ENCODE assay signal across 16 cellular contexts in genomic region chr18:22165603-22166069, GRCh38. TPM values are rescaled to one million over a fixed set of nuclear protein-coding genes. Genes with fewer than 3 reads are reported as not detected.
DNase-seq lines count a peak whose midpoint lies in the region; ATAC-seq and TF ChIP-seq lines count a peak whose summit lies in the region.
"Had no signal": no experiment of that assay in that cellular context is flagged by ENCODE, and none has a peak within 500 bp of the region (broad histone marks: within the 10 kb centered on the region; RNA-seq: fewer than 3 reads in every experiment).

No MANE protein-coding gene starts in this region.

- H3K36me3 ChIP-seq in mucosa of rectum (ENCODE audit: control insufficient read depth in 2 of 2, insufficient read depth in 2 of 2, low read length in 2 of 2) (no peaks in the 10 kb centered on the region), thoracic aorta (no peaks in the 10 kb centered on the region), brain microvascular endothelial cell (replicated peaks) (no peaks in the 10 kb centered on the region)

- intact Hi-C loops in activated CD4-positive, alpha-beta memory T cell treated with anti-CD3 and anti-CD28 coated beads for 36 hours (cut with micrococcal nuclease) = loop anchor here (5.0 kb wide), 1 partner anchor 537 kb away; no protein-coding TSS in a partner anchor

- TF ChIP-seq CTCF in endothelial cell (IDR thresholded peaks at IDR 0.05; ENCODE audit: unreplicated experiment) (no peak), thoracic aorta (IDR thresholded peaks at IDR 0.05) (no peak), brain microvascular endothelial cell (IDR thresholded peaks at IDR 0.05; ENCODE audit: low read depth, low read length, missing control alignments) (no peak)

- H3K9ac ChIP-seq in mucosa of rectum (ENCODE audit: low read depth in 1 of 2, low read length in 2 of 2) = peak overlapping the region; percentile 74 to 84

- POLR2A ChIA-PET in activated CD4-positive, alpha-beta memory T cell treated with anti-CD3 and anti-CD28 coated beads, Interleukin-2, amount 10 ng/mL, durations not matched to agents 7 days and 5 days (lab: Charles Lee) = no interaction called here
- POLR2A ChIA-PET in activated CD4-positive, alpha-beta memory T cell treated with anti-CD3 and anti-CD28 coated beads for 36 hours (lab: Charles Lee) = no interaction called here

- CTCF ChIA-PET in activated CD4-positive, alpha-beta memory T cell treated with anti-CD3 and anti-CD28 coated beads, Interleukin-2, amount 10 ng/mL, durations not matched to agents 7 days and 5 days (lab: Charles Lee) = no interaction called here
- CTCF ChIA-PET in activated CD4-positive, alpha-beta memory T cell treated with anti-CD3 and anti-CD28 coated beads for 36 hours (lab: Charles Lee) = no interaction called here

- H3K4me1 ChIP-seq in mucosa of rectum (ENCODE audit: control insufficient read depth in 2 of 2, insufficient read depth in 2 of 2, low read length in 2 of 2) (peaks cover 6 to 7% of the 10 kb centered on the region in 2 donors), thoracic aorta (ENCODE audit: control insufficient read depth in 1 of 2, low read depth in 2 of 2) (peaks cover 7 to 25% of the 10 kb centered on the region in 2 donors)

- no peaks in the 10 kb centered on the region for H3K9me3 Mint-ChIP-seq in activated CD4-positive, alpha-beta memory T cell treated with anti-CD3 and anti-CD28 coated beads, Interleukin-2, amount 10 ng/mL, durations not matched to agents 7 days and 5 days
- H3K9me3 Mint-ChIP-seq in activated CD4-positive, alpha-beta memory T cell treated with anti-CD3 and anti-CD28 coated beads for 36 hours = no peaks in the 10 kb centered on the region
- H3K9me3 Mint-ChIP-seq in endothelial cell (ENCODE audit: unreplicated experiment) = no peaks in the 10 kb centered on the region
- H3K9me3 Mint-ChIP-seq: activated naive CD8-positive, alpha-beta T cell treated with anti-CD3 and anti-CD28 coated beads, Interleukin-2, amount 10 ng/mL, durations not matched to agents 7 days and 5 days had no signal

- in situ Hi-C loops in brain microvascular endothelial cell (cut with HindIII; ENCODE audit: low pct_ligation_motif_present, low sequenced_read_pairs) = no loop called here

- H3K36me3 Mint-ChIP-seq in activated CD4-positive, alpha-beta memory T cell treated with anti-CD3 and anti-CD28 coated beads, Interleukin-2, amount 10 ng/mL, durations not matched to agents 7 days and 5 days (ENCODE audit: low read depth) = peaks cover 6% of the 10 kb centered on the region
- no peaks in the 10 kb centered on the region for H3K36me3 Mint-ChIP-seq in activated CD4-positive, alpha-beta memory T cell treated with anti-CD3 and anti-CD28 coated beads for 36 hours
- peaks cover 7% of the 10 kb centered on the region for H3K36me3 Mint-ChIP-seq in endothelial cell (ENCODE audit: low read depth, unreplicated experiment)

- no peak for ATAC-seq in thoracic aorta (ENCODE audit: insufficient number of reproducible peaks, low FRiP score, low read depth)
- no peak for ATAC-seq in GM21786 (IDR thresholded peaks at IDR 0.05; ENCODE audit: unreplicated experiment)

- peaks cover 16% of the 10 kb centered on the region for H3K4me1 Mint-ChIP-seq in activated CD4-positive, alpha-beta memory T cell treated with anti-CD3 and anti-CD28 coated beads, Interleukin-2, amount 10 ng/mL, durations not matched to agents 7 days and 5 days
- peaks cover 28% of the 10 kb centered on the region for H3K4me1 Mint-ChIP-seq in activated CD4-positive, alpha-beta memory T cell treated with anti-CD3 and anti-CD28 coated beads for 36 hours (ENCODE audit: low read depth)
- peaks cover 7% of the 10 kb centered on the region for H3K4me1 Mint-ChIP-seq in endothelial cell (ENCODE audit: unreplicated experiment)

- H3K27me3 ChIP-seq in mucosa of rectum (ENCODE audit: control insufficient read depth in 2 of 2, insufficient read depth in 2 of 2, low read length in 2 of 2) = peaks cover 15 to 24% of the 10 kb centered on the region in 2 donors
- no peaks in the 10 kb centered on the region for H3K27me3 ChIP-seq in thoracic aorta (replicated peaks; ENCODE audit: insufficient read depth)
- peaks cover 60% of the 10 kb centered on the region for H3K27me3 ChIP-seq in brain microvascular endothelial cell (replicated peaks)

- H3K27ac ChIP-seq in mucosa of rectum (ENCODE audit: low read depth in 2 of 2, low read length in 2 of 2) (peak overlapping the region; percentile 85 to 96), thoracic aorta (peak overlapping the region; percentile 98 to 100), brain microvascular endothelial cell (no peak overlapping the region)
- H3K27ac ChIP-seq: 22Rv1 had no signal

- H3K4me3 ChIP-seq in mucosa of rectum (ENCODE audit: low read length in 2 of 2) (peak overlapping the region; percentile 83 to 86), thoracic aorta (peak overlapping the region; percentile 100), brain microvascular endothelial cell (ENCODE audit: low read depth, low read length) (no peak overlapping the region)

- no peak overlapping the region for H3K4me3 Mint-ChIP-seq in activated CD4-positive, alpha-beta memory T cell treated with anti-CD3 and anti-CD28 coated beads, Interleukin-2, amount 10 ng/mL, durations not matched to agents 7 days and 5 days
- no peak overlapping the region for H3K4me3 Mint-ChIP-seq in activated CD4-positive, alpha-beta memory T cell treated with anti-CD3 and anti-CD28 coated beads for 36 hours
- peak overlapping the region; percentile 86 for H3K4me3 Mint-ChIP-seq in endothelial cell (ENCODE audit: unreplicated experiment)

- H3K9me3 ChIP-seq in mucosa of rectum (ENCODE audit: control insufficient read depth in 2 of 2, low read length in 2 of 2) (no peaks in the 10 kb centered on the region), thoracic aorta (no peaks in the 10 kb centered on the region)

- H3K27ac Mint-ChIP-seq in activated CD4-positive, alpha-beta memory T cell treated with anti-CD3 and anti-CD28 coated beads, Interleukin-2, amount 10 ng/mL, durations not matched to agents 7 days and 5 days = peak overlapping the region; percentile 40
- H3K27ac Mint-ChIP-seq in activated CD4-positive, alpha-beta memory T cell treated with anti-CD3 and anti-CD28 coated beads for 36 hours = no peak overlapping the region
- H3K27ac Mint-ChIP-seq in endothelial cell (ENCODE audit: unreplicated experiment) = no peak overlapping the region

- peaks cover 70% of the 10 kb centered on the region for H3K27me3 Mint-ChIP-seq in activated CD4-positive, alpha-beta memory T cell treated with anti-CD3 and anti-CD28 coated beads, Interleukin-2, amount 10 ng/mL, durations not matched to agents 7 days and 5 days
- peaks cover 67% of the 10 kb centered on the region for H3K27me3 Mint-ChIP-seq in activated CD4-positive, alpha-beta memory T cell treated with anti-CD3 and anti-CD28 coated beads for 36 hours
- H3K27me3 Mint-ChIP-seq in endothelial cell (ENCODE audit: unreplicated experiment) = peaks cover 18% of the 10 kb centered on the region

- no peak for DNase-seq in activated CD4-positive, alpha-beta memory T cell treated with anti-CD3 and anti-CD28 coated beads, Interleukin-2, amount 10 ng/mL, durations not matched to agents 7 days and 5 days
- DNase-seq in activated CD4-positive, alpha-beta memory T cell treated with anti-CD3 and anti-CD28 coated beads for 36 hours = no peak
- DNase-seq in endothelial cell (ENCODE audit: low spot score) (peak; percentile 23), thoracic aorta (ENCODE audit: low spot score) (no peak), OCI-M2 (lab: John Stamatoyannopoulos, UW; ENCODE audit: unreplicated experiment) (no peak), brain microvascular endothelial cell (no peak)
- DNase-seq: CD8-positive, alpha-beta memory T cell; effector CD8-positive, alpha-beta T cell; NCI-H1417 treated with DMSO at 0.1 percent for 48 hours; NCI-H524 treated with DMSO at 0.1 percent for 48 hours; RPMI8226 had no signal

RNA-seq across cellular contexts. Expression of gene GATA6, which starts 3.8 kb away (rescaled TPM):
- not detected for total RNA-seq in activated CD4-positive, alpha-beta memory T cell treated with anti-CD3 and anti-CD28 coated beads, Interleukin-2, amount 10 ng/mL, durations not matched to agents 7 days and 5 days
- total RNA-seq in activated CD4-positive, alpha-beta memory T cell treated with anti-CD3 and anti-CD28 coated beads for 36 hours = under 1 TPM; 0.07 to 0.10 TPM
- total RNA-seq in endothelial cell (ENCODE audit: unreplicated experiment) (23.8 TPM), thoracic aorta (10 to 100 TPM; 92.7 to 92.8 TPM)
- total RNA-seq: activated CD8-positive, alpha-beta memory T cell treated with anti-CD3 and anti-CD28 coated beads for 36 hours had no signal

Comparison
In these comparisons a context has a peak if more than half of its experiments do, and no peak if none do; other contexts are left out.
1. RNA of gene GATA6, which starts 3.8 kb away (total RNA-seq): 92.7 to 92.8 TPM in thoracic aorta and 23.8 TPM in endothelial cell (single experiment); 0.07 to 0.10 TPM in activated CD4-positive, alpha-beta memory T cell treated with anti-CD3 and anti-CD28 coated beads for 36 hours and not detected in activated CD4-positive, alpha-beta memory T cell treated with anti-CD3 and anti-CD28 coated beads, Interleukin-2, amount 10 ng/mL, durations not matched to agents 7 days and 5 days; every median in the first group is over 10 times any median in the second.